ENCODE assay signal across 26 cellular contexts in the genomic region with DNA sequence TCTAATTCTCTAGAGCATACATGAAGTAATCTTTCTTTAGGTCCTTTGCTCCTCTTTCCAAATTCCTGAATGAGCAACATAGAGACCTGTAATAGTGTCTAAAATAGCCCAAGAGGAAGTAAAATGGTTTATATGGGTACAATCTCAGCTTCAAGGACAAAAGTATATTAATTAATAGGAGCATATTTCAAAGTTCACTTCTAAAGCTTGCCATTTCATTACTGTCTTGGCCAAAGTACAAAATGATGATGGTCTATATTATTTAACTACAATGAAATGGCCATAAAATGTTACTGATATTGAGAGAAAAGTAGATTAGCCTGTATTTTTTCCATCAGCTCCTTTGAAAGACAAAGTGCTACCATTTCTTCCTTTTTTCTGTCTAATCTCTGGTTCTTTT.
"Had no signal": no experiment of that assay in that cellular context is flagged by ENCODE, and none has a peak within 500 bp of the region (broad histone marks: within the 10 kb centered on the region; RNA-seq: fewer than 3 reads in every experiment).

No MANE protein-coding gene starts in this region.

- H3K79me2 ChIP-seq: parathyroid adenoma had no signal

- H3K4me3 ChIP-seq: neural progenitor cell, ovary, psoas muscle, skin epidermis, stomach, thoracic aorta, thyroid gland, tibial nerve, upper lobe of left lung, vagina had no signal

- DNase-seq: naive thymus-derived CD8-positive, alpha-beta T cell; occipital lobe; ovary; posterior cingulate gyrus; psoas muscle; right cardiac atrium; stimulated activated CD4-positive, alpha-beta T cell treated with anti-CD3 and anti-CD28 coated beads, Interleukin-15, amount 100 ng/mL, for 24 hours; stimulated activated CD4-positive, alpha-beta T cell treated with anti-CD3 and anti-CD28 coated beads, Interleukin-2, amount 100 ng/mL, for 24 hours; stimulated activated CD4-positive, alpha-beta T cell treated with anti-CD3 and anti-CD28 coated beads, Interleukin-2, amount 100 ng/mL, for 48 hours; stimulated activated CD4-positive, alpha-beta T cell treated with anti-CD3 and anti-CD28 coated beads, Interleukin-4, amount 100 ng/mL, for 24 hours; stimulated activated naive B cell treated with anti-CD40 and anti-IgM and Interleukin-4, amounts not matched to agents 10 μg/mL and 1 μg/mL and 100 μg/mL, for 72 hours; stimulated activated naive CD4-positive, alpha-beta T cell treated with Interleukin-2 at 50 U/mL for 16 hours; stomach; thyroid gland; trophoblast cell; upper lobe of left lung had no signal

- H3K27ac ChIP-seq: neural progenitor cell, ovary, parathyroid adenoma, psoas muscle, skin epidermis, stomach, thoracic aorta, thyroid gland, tibial nerve, upper lobe of left lung, vagina had no signal

- ATAC-seq: naive thymus-derived CD8-positive, alpha-beta T cell; natural killer cell treated with Interleukin-12 subunit alpha and Interleukin-12 subunit beta and Interleukin-15 and Interleukin-18, amount 100 ng/mL, for 72 hours; psoas muscle; right cardiac atrium; sciatic nerve; stimulated activated effector memory CD8-positive, alpha-beta T cell treated with anti-CD3 and anti-CD28 coated beads, Interleukin-12 subunit alpha, Interleukin-12 subunit beta, amount 100 ng/mL, for 72 hours; stimulated activated naive B cell treated with anti-CD40 and anti-IgM and Interleukin-4, amounts not matched to agents 10 μg/mL and 1 μg/mL and 100 μg/mL, for 72 hours had no signal

- H2AFZ ChIP-seq: neural progenitor cell, parathyroid adenoma had no signal

- H3K27me3 ChIP-seq: neural progenitor cell, ovary, stomach, thyroid gland, tibial nerve, upper lobe of left lung, vagina had no signal

- H3K9ac ChIP-seq: neural progenitor cell, parathyroid adenoma had no signal

- H3K36me3 ChIP-seq: neural progenitor cell, ovary, stomach, thoracic aorta, thyroid gland, tibial nerve, upper lobe of left lung, vagina had no signal

- H3K4me2 ChIP-seq: neural progenitor cell had no signal

- H3K9me3 ChIP-seq: ovary, psoas muscle, stomach, thoracic aorta, thyroid gland, tibial nerve, upper lobe of left lung, vagina had no signal

- H3K4me1 ChIP-seq: neural progenitor cell, parathyroid adenoma, psoas muscle, stomach, thyroid gland, tibial nerve, upper lobe of left lung, vagina had no signal

- FAIRE-seq: urothelium cell line had no signal
